ENCODE assay signal across 9 cellular contexts in the genomic region with DNA sequence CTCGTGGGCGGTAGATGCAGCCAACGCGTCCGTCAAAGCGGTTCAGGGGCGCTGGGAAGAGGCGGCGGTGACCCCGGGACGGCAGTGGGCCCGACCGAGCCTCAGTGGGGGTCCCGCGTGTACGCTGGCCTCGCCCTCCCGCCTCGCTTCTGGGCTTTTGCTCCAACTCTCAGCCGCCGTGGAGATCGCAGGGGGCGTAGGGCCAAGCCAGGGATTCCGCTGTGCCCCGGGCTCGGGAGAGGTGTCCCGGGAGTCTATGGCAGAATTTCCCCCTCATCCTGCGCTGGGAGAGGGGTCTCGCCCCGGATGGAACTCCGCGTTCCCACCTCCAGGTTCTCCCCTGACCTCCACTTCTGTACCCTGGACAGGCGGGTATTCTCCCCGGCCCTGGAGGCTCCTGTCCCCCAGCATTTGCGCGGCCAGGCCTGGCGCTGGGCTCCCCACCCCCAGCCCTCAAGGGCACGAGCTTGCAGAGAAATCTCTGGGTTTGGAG.
DNase-seq lines count a peak whose midpoint lies in the region; ATAC-seq and TF ChIP-seq lines count a peak whose summit lies in the region.
"Had no signal": no experiment of that assay in that cellular context is flagged by ENCODE, and none has a peak within 500 bp of the region (broad histone marks: within the 10 kb centered on the region; RNA-seq: fewer than 3 reads in every experiment).

No MANE protein-coding gene starts in this region.

- H3K79me1 ChIP-seq in neuronal stem cell (ENCODE audit: low read depth, low read length) = no peaks in the 10 kb centered on the region

- H3K4ac ChIP-seq in neuronal stem cell (ENCODE audit: low read length) = peak overlapping the region; percentile 53

- H3K27ac ChIP-seq in HUES6 (ENCODE audit: low read depth, low read length) (no peak overlapping the region), left ventricle myocardium inferior (replicated peaks) (no peak overlapping the region), neuronal stem cell (replicated peaks; ENCODE audit: low read length) (no peak overlapping the region)

- WGBS in neuronal stem cell (ENCODE audit: extremely low coverage in 2 of 2, insufficient read length in 2 of 2, insufficient replicate concordance in 1 of 2), 2 donors = no CpG with 5 or more reads among the region's 38 CpGs

- H3K4me1 ChIP-seq in HUES6 (ENCODE audit: control insufficient read depth, insufficient read depth, low read length) = 0 out of 2 replicates have a peak, but pooled peaks cover 12% of the 10 kb centered on the region
- peaks cover 10% of the 10 kb centered on the region for H3K4me1 ChIP-seq in left ventricle myocardium inferior
- peaks cover 0 to 10% of the 10 kb centered on the region in 2 donors for H3K4me1 ChIP-seq in neuronal stem cell (ENCODE audit: control insufficient read depth in 2 of 2, insufficient read depth in 1 of 2, low read depth in 1 of 2, low read length in 2 of 2)

- H3K9ac ChIP-seq in HUES6 (ENCODE audit: low read length) (no peak overlapping the region), neuronal stem cell (ENCODE audit: low read depth, low read length, poor library complexity) (peak overlapping the region; percentile 93)

- H3K36me3 ChIP-seq in HUES6 (ENCODE audit: control insufficient read depth, insufficient read depth, low read length) (no peaks in the 10 kb centered on the region), left ventricle myocardium inferior (no peaks in the 10 kb centered on the region), neuronal stem cell (replicated peaks in 1 of 2; ENCODE audit: control insufficient read depth in 2 of 2, insufficient read depth in 2 of 2, low read length in 2 of 2) (no peaks in the 10 kb centered on the region)

- H2BK12ac ChIP-seq in neuronal stem cell (ENCODE audit: low read length) = peak overlapping the region; percentile 30

- peaks cover 57% of the 10 kb centered on the region for H3K27me3 ChIP-seq in HUES6 (ENCODE audit: control insufficient read depth, insufficient read depth, low read length)
- H3K27me3 ChIP-seq in left ventricle myocardium inferior (ENCODE audit: low read depth) = peaks cover 91% of the 10 kb centered on the region
- H3K27me3 ChIP-seq in neuronal stem cell (ENCODE audit: control insufficient read depth in 3 of 3, insufficient read depth in 3 of 3, low read depth in 1 of 3, low read length in 3 of 3) = peaks cover 3 to 32% (median 23%) of the 10 kb centered on the region in 3 experiments

- H3K14ac ChIP-seq in neuronal stem cell (ENCODE audit: low read length) = no peak overlapping the region

- H3K18ac ChIP-seq in neuronal stem cell (ENCODE audit: low read length) = peak overlapping the region; percentile 97

- peak overlapping the region; percentile 59 for H2AK5ac ChIP-seq in neuronal stem cell (ENCODE audit: low read depth, low read length)

- DNase-seq in D341Med (ENCODE audit: low spot score) (peak; percentile 52), left ventricle myocardium inferior (no peak), neuronal stem cell (ENCODE audit: low spot score) (no peak), posterior vena cava (ENCODE audit: low spot score) (no peak), GF-D8 (lab: John Stamatoyannopoulos, UW) (no peak)
- DNase-seq in NK-92 treated with Interleukin-12 subunit alpha and Interleukin-12 subunit beta, amount 100 ng/mL, for 24 hours (lab: John Stamatoyannopoulos, UW) = no peak
- DNase-seq: small intestine had no signal

- H4K91ac ChIP-seq in neuronal stem cell (ENCODE audit: low read depth, low read length, poor library complexity) = no peak overlapping the region

- peak overlapping the region; percentile 86 for H2BK15ac ChIP-seq in neuronal stem cell (ENCODE audit: low read length)

- no peak for TF ChIP-seq CTCF in left ventricle myocardium inferior (IDR thresholded peaks at IDR 0.05; ENCODE audit: borderline replicate concordance)

- no peak overlapping the region for H4K8ac ChIP-seq in neuronal stem cell (ENCODE audit: low read depth, low read length)

- no peak overlapping the region for H2BK5ac ChIP-seq in neuronal stem cell (ENCODE audit: low read length)

- no peak overlapping the region for H2BK120ac ChIP-seq in neuronal stem cell (ENCODE audit: low read depth, low read length)

- no peak for ATAC-seq in HG02798 (IDR thresholded peaks at IDR 0.05; ENCODE audit: poor library complexity, unreplicated experiment)

- H3K9me3 ChIP-seq in HUES6 (ENCODE audit: control insufficient read depth, insufficient read depth, low read depth, low read length) = no peaks in the 10 kb centered on the region
- H3K9me3 ChIP-seq in left ventricle myocardium inferior (replicated peaks) = peaks cover 7% of the 10 kb centered on the region
- H3K9me3 ChIP-seq in neuronal stem cell (replicated peaks in 1 of 2; ENCODE audit: control insufficient read depth in 2 of 2, insufficient read depth in 1 of 2, low read depth in 1 of 2, low read length in 2 of 2) = peaks cover 7 to 14% of the 10 kb centered on the region in 2 donors

- H2AFZ ChIP-seq in neuronal stem cell (ENCODE audit: low read length) = peak overlapping the region; percentile 89

- intact Hi-C loops in left ventricle myocardium inferior (cut with micrococcal nuclease) (no loop called here), posterior vena cava (cut with DNase I) (no loop called here)

- H3K4me3 ChIP-seq in HUES6 (ENCODE audit: low read depth, low read length) (peak overlapping the region; percentile 71), left ventricle myocardium inferior (peak overlapping the region; percentile 55), neuronal stem cell (ENCODE audit: low read length in 2 of 2) (peak overlapping the region; percentile 43 to 80)

- peak overlapping the region; percentile 64 for H3K4me2 ChIP-seq in neuronal stem cell (ENCODE audit: insufficient read depth, low read length, poor library complexity, severe bottlenecking)

- no peak overlapping the region for H3K23ac ChIP-seq in neuronal stem cell (ENCODE audit: low read depth, low read length, poor library complexity)
